In genomic region chr7:76359111-76359986, GRCh38 we compare ENCODE assay signal across 1 cellular context.
TF ChIP-seq lines count a peak whose summit lies in the region.

No MANE protein-coding gene starts in this region.

TF ChIP-seq in HepG2, 621 proteins besides CTCF, POLR2A, EP300 and RAD21 (continues in another document):
- TF ChIP-seq ZNF281 (CRISPR knock-in tag; IDR thresholded peaks at IDR 0.05; ENCODE audit: borderline replicate concordance) (peak; percentile 94), YEATS2 (CRISPR knock-in tag; IDR thresholded peaks at IDR 0.05; ENCODE audit: borderline replicate concordance) (no peak), GTF3A (CRISPR knock-in tag; conservative IDR thresholded peaks at IDR 0.05) (no peak), REPIN1 (CRISPR knock-in tag; IDR thresholded peaks at IDR 0.05; ENCODE audit: borderline replicate concordance, low read depth) (no peak; the same call in 1 of the 2 replicates), ZNF709 (CRISPR knock-in tag; IDR thresholded peaks at IDR 0.05) (peak; percentile 88), FOSL2 (CRISPR knock-in tag; IDR thresholded peaks at IDR 0.05) (peak; percentile 90), ZSCAN20 (CRISPR knock-in tag; IDR thresholded peaks at IDR 0.05; ENCODE audit: borderline replicate concordance) (no peak), GABPB1 (CRISPR knock-in tag; IDR thresholded peaks at IDR 0.05) (peak; percentile 63), KAT8 (CRISPR knock-in tag; IDR thresholded peaks at IDR 0.05) (no peak; the same call in none of the 2 replicates), EED (CRISPR knock-in tag; IDR thresholded peaks at IDR 0.05) (no peak), MTA1 (CRISPR knock-in tag; IDR thresholded peaks at IDR 0.05; ENCODE audit: borderline replicate concordance) (no peak), ZNF326 (CRISPR knock-in tag; IDR thresholded peaks at IDR 0.05; ENCODE audit: borderline replicate concordance) (no peak), RXRB (CRISPR knock-in tag; IDR thresholded peaks at IDR 0.05; ENCODE audit: borderline replicate concordance) (peak; percentile 68; the same call in 1 of the 2 replicates), NFE2 (CRISPR knock-in tag; IDR thresholded peaks at IDR 0.05) (peak; percentile 64; the same call in 1 of the 2 replicates), ZNF746 (CRISPR knock-in tag; IDR thresholded peaks at IDR 0.05) (peak; percentile 13; the same call in 1 of the 2 replicates), ELF3 (CRISPR knock-in tag; IDR thresholded peaks at IDR 0.05) (peak; percentile 73), ZNF747 (CRISPR knock-in tag; IDR thresholded peaks at IDR 0.05; ENCODE audit: borderline replicate concordance) (no peak), SMAD3 (CRISPR knock-in tag; IDR thresholded peaks at IDR 0.05) (no peak), KDM3A (CRISPR knock-in tag; IDR thresholded peaks at IDR 0.05; ENCODE audit: low read depth) (peak; percentile 83), SP4 (CRISPR knock-in tag; IDR thresholded peaks at IDR 0.05) (peak; percentile 94; the same call in 1 of the 2 replicates), SALL1 (CRISPR knock-in tag; IDR thresholded peaks at IDR 0.05) (peak; percentile 88), ZBTB25 (CRISPR knock-in tag; IDR thresholded peaks at IDR 0.05) (0 out of 2 replicates have a peak, but pooled peaks have one; percentile 11), ZNF234 (CRISPR knock-in tag; conservative IDR thresholded peaks at IDR 0.05) (no peak), HMGXB4 (CRISPR knock-in tag; IDR thresholded peaks at IDR 0.05; ENCODE audit: borderline replicate concordance in 1 of 2, low read depth in 1 of 2) (peak in 1 of 2 experiments; percentile 58; a peak in 1 of 4 replicates), FIP1L1 (IDR thresholded peaks at IDR 0.05; ENCODE audit: borderline replicate concordance, insufficient read depth, low read depth, low read length) (peak; percentile 56; the same call in 1 of the 2 replicates), KMT2A (CRISPR knock-in tag; IDR thresholded peaks at IDR 0.05) (no peak), PAXIP1 (CRISPR knock-in tag; conservative IDR thresholded peaks at IDR 0.05) (peak; percentile 70), CBX1 (IDR thresholded peaks at IDR 0.05; ENCODE audit: low read depth) (peak; percentile 23), HOMEZ (CRISPR knock-in tag; IDR thresholded peaks at IDR 0.05; ENCODE audit: low read depth) (peak; percentile 56; the same call in 1 of the 2 replicates), BORCS8-MEF2B (CRISPR knock-in tag; IDR thresholded peaks at IDR 0.05) (no peak), CREB1 (IDR thresholded peaks at IDR 0.05) (peak; percentile 47; the same call in 1 of the 2 replicates), CREB1 (CRISPR knock-in tag; IDR thresholded peaks at IDR 0.05) (peak; percentile 91), SALL2 (CRISPR knock-in tag; IDR thresholded peaks at IDR 0.05) (peak; percentile 32; the same call in 1 of the 2 replicates), SIX4 (CRISPR knock-in tag; IDR thresholded peaks at IDR 0.05) (peak; percentile 48; the same call in 1 of the 2 replicates), MAFF (IDR thresholded peaks at IDR 0.05; ENCODE audit: low read depth, low read length) (no peak; the same call in 1 of the 2 replicates), ZNF431 (CRISPR knock-in tag; IDR thresholded peaks at IDR 0.05; ENCODE audit: borderline replicate concordance, low read depth) (no peak), SRSF4 (IDR thresholded peaks at IDR 0.05; ENCODE audit: low read depth, low read length, poor library complexity, severe bottlenecking) (no peak), GATAD1 (CRISPR knock-in tag; IDR thresholded peaks at IDR 0.05) (no peak; the same call in 1 of the 2 replicates), ASH2L (IDR thresholded peaks at IDR 0.05; ENCODE audit: insufficient read length, low read depth, low read length) (peak; percentile 53), ZNF10 (CRISPR knock-in tag; IDR thresholded peaks at IDR 0.05; ENCODE audit: borderline replicate concordance, low read depth) (no peak), ZNF775 (CRISPR knock-in tag; IDR thresholded peaks at IDR 0.05; ENCODE audit: borderline replicate concordance) (0 out of 2 replicates have a peak, but pooled peaks have one; percentile 18), ZNF567 (CRISPR knock-in tag; IDR thresholded peaks at IDR 0.05; ENCODE audit: borderline replicate concordance) (peak; percentile 62; the same call in 1 of the 2 replicates), TMF1 (CRISPR knock-in tag; IDR thresholded peaks at IDR 0.05; ENCODE audit: low read depth) (no peak), GABPA (IDR thresholded peaks at IDR 0.05; ENCODE audit: low read depth, low read length) (no peak), GABPA (CRISPR knock-in tag; IDR thresholded peaks at IDR 0.05; ENCODE audit: low read depth) (peak; percentile 71), PAWR (CRISPR knock-in tag; IDR thresholded peaks at IDR 0.05; ENCODE audit: borderline replicate concordance) (0 out of 2 replicates have a peak, but pooled peaks have one; percentile 33), MEIS2 (CRISPR knock-in tag; IDR thresholded peaks at IDR 0.05) (0 out of 2 replicates have a peak, but pooled peaks have one; percentile 24), MYNN (CRISPR knock-in tag; IDR thresholded peaks at IDR 0.05; ENCODE audit: low read depth) (peak; percentile 43; the same call in 1 of the 2 replicates), ISL2 (CRISPR knock-in tag; IDR thresholded peaks at IDR 0.05) (0 out of 2 replicates have a peak, but pooled peaks have one; percentile 51), RCOR2 (CRISPR knock-in tag; IDR thresholded peaks at IDR 0.05) (no peak), ATF7 (IDR thresholded peaks at IDR 0.05) (no peak), ATF7 (CRISPR knock-in tag; IDR thresholded peaks at IDR 0.05) (peak; percentile 52; the same call in 1 of the 2 replicates), SOX13 (IDR thresholded peaks at IDR 0.05) (no peak), SOX13 (CRISPR knock-in tag; conservative IDR thresholded peaks at IDR 0.05 in 1 of 2, IDR thresholded peaks at IDR 0.05 in 1 of 2) (peak in 1 of 2 experiments; percentile 20; a peak in 2 of 4 replicates), ZNF510 (CRISPR knock-in tag; IDR thresholded peaks at IDR 0.05; ENCODE audit: low read depth) (0 out of 2 replicates have a peak, but pooled peaks have one; percentile 26), ARID5B (CRISPR knock-in tag; IDR thresholded peaks at IDR 0.05) (peak; percentile 73), BCL6 (CRISPR knock-in tag; IDR thresholded peaks at IDR 0.05) (peak; percentile 34; the same call in 1 of the 2 replicates)
